In the genomic region with DNA sequence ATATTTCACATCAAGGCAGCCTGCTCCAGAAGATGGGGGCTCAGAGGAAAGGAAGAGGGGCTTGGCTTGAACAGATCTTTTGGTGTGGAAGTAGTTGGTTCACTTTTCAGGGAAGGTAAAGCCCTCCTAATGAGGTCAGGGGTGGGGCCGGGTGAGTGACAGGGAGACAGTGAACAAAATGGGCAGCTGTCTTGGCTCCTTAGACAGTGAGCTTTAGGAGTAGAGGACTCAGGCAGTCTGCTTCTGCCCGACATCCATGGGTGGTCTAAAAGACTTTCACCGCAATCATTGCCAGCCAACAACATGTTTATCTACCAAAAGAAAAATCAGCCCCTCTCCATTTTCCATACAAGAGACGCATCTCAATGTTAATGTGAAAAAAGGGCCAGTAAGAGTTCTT, we compare ENCODE assay signal across 18 cellular contexts.
"Had no signal": no experiment of that assay in that cellular context is flagged by ENCODE, and none has a peak within 500 bp of the region (broad histone marks: within the 10 kb centered on the region; RNA-seq: fewer than 3 reads in every experiment).

No MANE protein-coding gene starts in this region.

- H3K27ac Mint-ChIP-seq: immature natural killer cell; stimulated activated effector memory CD8-positive, alpha-beta T cell treated with anti-CD3 and anti-CD28 coated beads, Interleukin-12 subunit alpha, Interleukin-12 subunit beta, amount 100 ng/mL, for 72 hours; stimulated activated naive CD8-positive, alpha-beta T cell treated with anti-CD3 and anti-CD28 coated beads, Interleukin-15, amount 100 ng/mL, for 72 hours had no signal

- H3K27ac ChIP-seq: epithelial cell of prostate, esophagus muscularis mucosa, gastroesophageal sphincter, left ventricle myocardium inferior, parathyroid adenoma, prostate gland, right lobe of liver had no signal

- H3K27me3 Mint-ChIP-seq: naive B cell; stimulated activated naive CD8-positive, alpha-beta T cell treated with anti-CD3 and anti-CD28 coated beads, Interleukin-15, amount 100 ng/mL, for 72 hours had no signal

- H3K36me3 ChIP-seq: esophagus muscularis mucosa, gastroesophageal sphincter, left ventricle myocardium inferior, prostate gland, right lobe of liver had no signal

- H3K4me3 ChIP-seq: esophagus muscularis mucosa, gastroesophageal sphincter, left ventricle myocardium inferior, lung, prostate gland, right lobe of liver had no signal

- H2AFZ ChIP-seq: parathyroid adenoma had no signal

- H3K9me3 ChIP-seq: esophagus muscularis mucosa, gastroesophageal sphincter, left ventricle myocardium inferior, prostate gland, right lobe of liver had no signal

- H3K36me3 Mint-ChIP-seq: immature natural killer cell; stimulated activated effector memory CD8-positive, alpha-beta T cell treated with anti-CD3 and anti-CD28 coated beads, Interleukin-12 subunit alpha, Interleukin-12 subunit beta, amount 100 ng/mL, for 72 hours had no signal

- H3K9me3 Mint-ChIP-seq: immature natural killer cell; naive B cell; stimulated activated effector memory CD8-positive, alpha-beta T cell treated with anti-CD3 and anti-CD28 coated beads, Interleukin-12 subunit alpha, Interleukin-12 subunit beta, amount 100 ng/mL, for 72 hours; stimulated activated naive CD8-positive, alpha-beta T cell treated with anti-CD3 and anti-CD28 coated beads, Interleukin-15, amount 100 ng/mL, for 72 hours had no signal

- H3K79me2 ChIP-seq: parathyroid adenoma had no signal

- DNase-seq: effector memory CD4-positive, alpha-beta T cell; immature natural killer cell; left cardiac atrium; left ventricle myocardium inferior; naive B cell; right lobe of liver; stimulated activated CD4-positive, alpha-beta T cell treated with anti-CD3 and anti-CD28 coated beads, Interleukin-4, amount 100 ng/mL, for 1 hour; stimulated activated CD8-positive, alpha-beta memory T cell treated with anti-CD3 and anti-CD28 coated beads, Interleukin-4, amount 100 ng/mL, for 48 hours; stimulated activated naive CD8-positive, alpha-beta T cell treated with anti-CD3 and anti-CD28 coated beads, Interleukin-15, amount 100 ng/mL, for 72 hours; trophoblast cell had no signal

- H3K4me1 Mint-ChIP-seq: immature natural killer cell had no signal

- H3K4me1 ChIP-seq: parathyroid adenoma, prostate gland, right lobe of liver had no signal

- H3K4me3 Mint-ChIP-seq: immature natural killer cell; nephron; stimulated activated effector memory CD8-positive, alpha-beta T cell treated with anti-CD3 and anti-CD28 coated beads, Interleukin-12 subunit alpha, Interleukin-12 subunit beta, amount 100 ng/mL, for 72 hours; stimulated activated naive CD8-positive, alpha-beta T cell treated with anti-CD3 and anti-CD28 coated beads, Interleukin-15, amount 100 ng/mL, for 72 hours had no signal

- ATAC-seq: gastroesophageal sphincter; left cardiac atrium; right lobe of liver; stimulated activated effector memory CD8-positive, alpha-beta T cell treated with anti-CD3 and anti-CD28 coated beads, Interleukin-12 subunit alpha, Interleukin-12 subunit beta, amount 100 ng/mL, for 72 hours; stimulated activated naive CD8-positive, alpha-beta T cell treated with anti-CD3 and anti-CD28 coated beads, Interleukin-15, amount 100 ng/mL, for 72 hours had no signal

- H3K27me3 ChIP-seq: esophagus muscularis mucosa, gastroesophageal sphincter, right lobe of liver had no signal

- H3K9ac ChIP-seq: parathyroid adenoma had no signal
